ENCODE assay signal across 13 cellular contexts in genomic region chr2:46481541-46482193, GRCh38. TPM values are rescaled to one million over a fixed set of nuclear protein-coding genes. Genes with fewer than 3 reads are reported as not detected.
DNase-seq lines count a peak whose midpoint lies in the region; ATAC-seq and TF ChIP-seq lines count a peak whose summit lies in the region.
"Had no signal": no experiment of that assay in that cellular context is flagged by ENCODE, and none has a peak within 500 bp of the region (broad histone marks: within the 10 kb centered on the region; RNA-seq: fewer than 3 reads in every experiment).

No MANE protein-coding gene starts in this region.

- no peak overlapping the region for H3K4me2 ChIP-seq in neuronal stem cell (ENCODE audit: insufficient read depth, low read length, poor library complexity, severe bottlenecking)

- TF ChIP-seq POLR2A in prostate gland (IDR thresholded peaks at IDR 0.05): no peak

- no peak overlapping the region for H3K4me3 ChIP-seq in lung
- no peak overlapping the region for H3K4me3 ChIP-seq in prostate gland
- no peak overlapping the region for H3K4me3 ChIP-seq in neuronal stem cell (ENCODE audit: low read length in 2 of 2)
- H3K4me3 ChIP-seq: heart right ventricle, uterus had no signal

- H2BK12ac ChIP-seq in neuronal stem cell (ENCODE audit: low read length): no peak overlapping the region

- no peak overlapping the region for H3K23ac ChIP-seq in neuronal stem cell (ENCODE audit: low read depth, low read length, poor library complexity)

- H3K14ac ChIP-seq in neuronal stem cell (ENCODE audit: low read length): no peak overlapping the region

- no peak overlapping the region for H3K4ac ChIP-seq in neuronal stem cell (ENCODE audit: low read length)

- no peak overlapping the region for H2AK5ac ChIP-seq in neuronal stem cell (ENCODE audit: low read depth, low read length)

- WGBS in lung, 2 donors: 61 to 79% methylated on average over 5 of the region's 5 CpGs
- WGBS in prostate gland: 38% methylated on average over 5 of the region's 5 CpGs
- WGBS in neuronal stem cell (ENCODE audit: extremely low coverage in 2 of 2, insufficient read length in 2 of 2, insufficient replicate concordance in 1 of 2), 2 donors: no CpG with 5 or more reads among the region's 5 CpGs

- H4K91ac ChIP-seq in neuronal stem cell (ENCODE audit: low read depth, low read length, poor library complexity): no peak overlapping the region

- ATAC-seq in lung (ENCODE audit: insufficient read depth, low FRiP score): peak; percentile 58
- no peak for ATAC-seq in HG03439 (IDR thresholded peaks at IDR 0.05; ENCODE audit: unreplicated experiment)
- ATAC-seq: heart right ventricle, natural killer cell had no signal

- no peaks in the 10 kb centered on the region for H3K79me1 ChIP-seq in neuronal stem cell (ENCODE audit: low read depth, low read length)

- no peak overlapping the region for H2AFZ ChIP-seq in neuronal stem cell (ENCODE audit: low read length)

- peak; percentile 71 for DNase-seq in DMS53 (lab: John Stamatoyannopoulos, UW)
- peak; percentile 78 for DNase-seq in M059J (ENCODE audit: low read depth)
- DNase-seq in amniotic epithelial cell (ENCODE audit: low read depth): peak; percentile 83
- no peak for DNase-seq in lung (ENCODE audit: low spot score)
- DNase-seq in NOMO-1 (lab: John Stamatoyannopoulos, UW; ENCODE audit: unreplicated experiment in 2 of 2): no peak
- DNase-seq in prostate gland (ENCODE audit: low spot score): no peak
- no peak for DNase-seq in neuronal stem cell (ENCODE audit: low spot score)
- DNase-seq: heart right ventricle, natural killer cell, NCI-H524 treated with DMSO at 0.1 percent for 48 hours, uterus, WERI-Rb-1 had no signal

- H3K27ac ChIP-seq in lung (ENCODE audit: low read depth in 1 of 2, low read length in 1 of 2): no peak overlapping the region
- no peak overlapping the region for H3K27ac ChIP-seq in prostate gland
- no peak overlapping the region for H3K27ac ChIP-seq in neuronal stem cell (replicated peaks; ENCODE audit: low read length)
- H3K27ac ChIP-seq: uterus, WERI-Rb-1 had no signal

- no peaks in the 10 kb centered on the region for H3K9me3 ChIP-seq in lung (ENCODE audit: control insufficient read depth in 2 of 2, insufficient read depth in 1 of 2, low read length in 1 of 2)
- H3K9me3 ChIP-seq in prostate gland: no peaks in the 10 kb centered on the region
- peaks cover 0 to 2% of the 10 kb centered on the region in 2 donors for H3K9me3 ChIP-seq in neuronal stem cell (replicated peaks in 1 of 2; ENCODE audit: control insufficient read depth in 2 of 2, insufficient read depth in 1 of 2, low read depth in 1 of 2, low read length in 2 of 2)
- H3K9me3 ChIP-seq: heart right ventricle, uterus had no signal

- intact Hi-C loops in prostate gland (cut with DNase I): no loop called here

- no peak for TF ChIP-seq CTCF in lung (IDR thresholded peaks at IDR 0.05; ENCODE audit: control extremely low read depth, extremely low read depth)
- TF ChIP-seq CTCF in prostate gland (IDR thresholded peaks at IDR 0.05): no peak

- no peak overlapping the region for H3K9ac ChIP-seq in neuronal stem cell (ENCODE audit: low read depth, low read length, poor library complexity)

- H2BK120ac ChIP-seq in neuronal stem cell (ENCODE audit: low read depth, low read length): no peak overlapping the region

- H2BK5ac ChIP-seq in neuronal stem cell (ENCODE audit: low read length): no peak overlapping the region

- no peak overlapping the region for H2BK15ac ChIP-seq in neuronal stem cell (ENCODE audit: low read length)

- no peaks in the 10 kb centered on the region for H3K36me3 ChIP-seq in lung (ENCODE audit: control insufficient read depth in 2 of 2, insufficient read depth in 2 of 2, low read length in 2 of 2)
- H3K36me3 ChIP-seq in prostate gland: no peaks in the 10 kb centered on the region
- H3K36me3 ChIP-seq in neuronal stem cell (replicated peaks in 1 of 2; ENCODE audit: control insufficient read depth in 2 of 2, insufficient read depth in 2 of 2, low read length in 2 of 2): no peaks in the 10 kb centered on the region
- H3K36me3 ChIP-seq: heart right ventricle, uterus, WERI-Rb-1 had no signal

- H3K27me3 ChIP-seq in lung (ENCODE audit: control insufficient read depth, insufficient read depth) (no peaks in the 10 kb centered on the region), prostate gland (replicated peaks; ENCODE audit: insufficient read depth) (no peaks in the 10 kb centered on the region), neuronal stem cell (ENCODE audit: control insufficient read depth in 3 of 3, insufficient read depth in 3 of 3, low read depth in 1 of 3, low read length in 3 of 3) (peaks cover 0 to 30% (median 0%) of the 10 kb centered on the region in 3 experiments)
- H3K27me3 ChIP-seq: heart right ventricle, uterus had no signal

- no peak overlapping the region for H3K18ac ChIP-seq in neuronal stem cell (ENCODE audit: low read length)

- H4K8ac ChIP-seq in neuronal stem cell (ENCODE audit: low read depth, low read length): no peak overlapping the region

- H3K4me1 ChIP-seq in lung (ENCODE audit: control insufficient read depth in 2 of 2, insufficient read depth in 2 of 2, low read length in 2 of 2) (peaks cover 0 to 12% of the 10 kb centered on the region in 2 donors), prostate gland (replicated peaks) (no peaks in the 10 kb centered on the region), neuronal stem cell (ENCODE audit: control insufficient read depth in 2 of 2, insufficient read depth in 1 of 2, low read depth in 1 of 2, low read length in 2 of 2) (no peaks in the 10 kb centered on the region)
- H3K4me1 ChIP-seq: uterus had no signal

RNA-seq across cellular contexts. Expression of gene TMEM247, which starts 2.3 kb away (rescaled TPM):
- total RNA-seq in M059J (2014; rRNA removed; shearing (Covaris generic)): not detected in 2 replicates
- total RNA-seq in lung (not detected), prostate gland (1 to 10 TPM in 1 of 2 donors, not detected in 1; 2.6 TPM)
- polyA plus RNA-seq in lung: not detected
- not detected for polyA plus RNA-seq in neuronal stem cell (2013, experiment 1 of 2)
- not detected for polyA plus RNA-seq in neuronal stem cell (2013, experiment 2 of 2)
- total RNA-seq: heart right ventricle, natural killer cell, uterus had no signal
- polyA plus RNA-seq: heart right ventricle had no signal

Comparison
In these comparisons a context has a peak if more than half of its experiments do, and no peak if none do; other contexts are left out.
1. DNase-seq: peak in DMS53 (single experiment), M059J (single experiment) and amniotic epithelial cell (single experiment); none in lung (single experiment), NOMO-1 (0 of 2), prostate gland (single experiment) and neuronal stem cell (single experiment).